Comparison of ENCODE assay signal across 28 cellular contexts in genomic region chr9:26132913-26133312, GRCh38.
"Had no signal": no experiment of that assay in that cellular context is flagged by ENCODE, and none has a peak within 500 bp of the region (broad histone marks: within the 10 kb centered on the region; RNA-seq: fewer than 3 reads in every experiment).

No MANE protein-coding gene starts in this region.

- H3K36me3 ChIP-seq: left lung, lower lobe of right lung, neutrophil, right atrium auricular region, right lobe of liver, stomach, thyroid gland, transverse colon, upper lobe of right lung had no signal

- H3K9me3 Mint-ChIP-seq: nephron; neural crest cell; stimulated activated naive B cell treated with anti-CD40 and anti-IgM and Interleukin-4, amounts not matched to agents 10 μg/mL and 1 μg/mL and 100 μg/mL, for 72 hours had no signal

- H3K4me1 Mint-ChIP-seq: immature natural killer cell; naive thymus-derived CD8-positive, alpha-beta T cell; neural crest cell; stimulated activated naive B cell treated with anti-CD40 and anti-IgM and Interleukin-4, amounts not matched to agents 10 μg/mL and 1 μg/mL and 100 μg/mL, for 72 hours had no signal

- H3K27me3 ChIP-seq: hepatocyte, left lung, neutrophil, right atrium auricular region, right lobe of liver, stomach, testis, thyroid gland, transverse colon, upper lobe of right lung had no signal

- H3K79me2 ChIP-seq: hepatocyte, parathyroid adenoma had no signal

- DNase-seq: immature natural killer cell; kidney; left colon; left lung; lower lobe of right lung; mammary epithelial cell; mesenchymal stem cell; naive thymus-derived CD8-positive, alpha-beta T cell; occipital lobe; right lobe of liver; stimulated activated CD4-positive, alpha-beta T cell treated with anti-CD3 and anti-CD28 coated beads, Interleukin-12 subunit alpha, Interleukin-12 subunit beta, amount 100 ng/mL, for 4 hours; stimulated activated CD4-positive, alpha-beta T cell treated with anti-CD3 and anti-CD28 coated beads, Interleukin-15, amount 100 ng/mL, for 24 hours; stimulated activated CD4-positive, alpha-beta T cell treated with anti-CD3 and anti-CD28 coated beads, Interleukin-2, amount 100 ng/mL, for 24 hours; stimulated activated CD4-positive, alpha-beta T cell treated with anti-CD3 and anti-CD28 coated beads, Interleukin-4, amount 100 ng/mL, for 1 hour; stimulated activated naive B cell treated with anti-CD40 and anti-IgM and Interleukin-4, amounts not matched to agents 10 μg/mL and 1 μg/mL and 100 μg/mL, for 72 hours; stimulated activated naive CD8-positive, alpha-beta T cell treated with anti-CD3 and anti-CD28 coated beads, Interleukin-15, Interleukin-2, amounts not matched to agents 100 U/mL and 50 U/mL, for 24 hours; stomach; testis; transverse colon; upper lobe of right lung had no signal

- H3K27ac Mint-ChIP-seq: immature natural killer cell; naive thymus-derived CD8-positive, alpha-beta T cell; stimulated activated naive B cell treated with anti-CD40 and anti-IgM and Interleukin-4, amounts not matched to agents 10 μg/mL and 1 μg/mL and 100 μg/mL, for 72 hours had no signal

- H2AFZ ChIP-seq: hepatocyte, parathyroid adenoma had no signal

- H3K9ac ChIP-seq: parathyroid adenoma had no signal

- H3K27ac ChIP-seq: hepatocyte, left lung, lower lobe of right lung, neutrophil, parathyroid adenoma, right atrium auricular region, right lobe of liver, stomach, testis, thyroid gland, transverse colon, upper lobe of right lung had no signal

- H3K4me3 Mint-ChIP-seq: immature natural killer cell; naive thymus-derived CD8-positive, alpha-beta T cell; nephron; neural crest cell; stimulated activated naive B cell treated with anti-CD40 and anti-IgM and Interleukin-4, amounts not matched to agents 10 μg/mL and 1 μg/mL and 100 μg/mL, for 72 hours had no signal

- H3K9me3 ChIP-seq: left lung, lower lobe of right lung, neutrophil, right atrium auricular region, right lobe of liver, stomach, testis, thyroid gland, transverse colon, upper lobe of right lung had no signal

- H3K4me3 ChIP-seq: hepatocyte, left lung, lower lobe of right lung, right atrium auricular region, right lobe of liver, smooth muscle cell, stomach, testis, thyroid gland, transverse colon, upper lobe of right lung had no signal

- H3K4me1 ChIP-seq: left lung, lower lobe of right lung, parathyroid adenoma, right atrium auricular region, right lobe of liver, stomach, testis, transverse colon, upper lobe of right lung had no signal

- H3K4me2 ChIP-seq: hepatocyte, smooth muscle cell had no signal

- ATAC-seq: left colon; left lung; lower lobe of right lung; naive thymus-derived CD8-positive, alpha-beta T cell; right lobe of liver; stimulated activated naive B cell treated with anti-CD40 and anti-IgM and Interleukin-4, amounts not matched to agents 10 μg/mL and 1 μg/mL and 100 μg/mL, for 72 hours; stimulated activated naive CD8-positive, alpha-beta T cell treated with anti-CD3 and anti-CD28 coated beads, Interleukin-15, Interleukin-2, amounts not matched to agents 100 U/mL and 50 U/mL, for 24 hours; upper lobe of right lung had no signal

- H3K27me3 Mint-ChIP-seq: naive thymus-derived CD8-positive, alpha-beta T cell; stimulated activated naive B cell treated with anti-CD40 and anti-IgM and Interleukin-4, amounts not matched to agents 10 μg/mL and 1 μg/mL and 100 μg/mL, for 72 hours had no signal

- H3K36me3 Mint-ChIP-seq: immature natural killer cell; naive thymus-derived CD8-positive, alpha-beta T cell; stimulated activated naive B cell treated with anti-CD40 and anti-IgM and Interleukin-4, amounts not matched to agents 10 μg/mL and 1 μg/mL and 100 μg/mL, for 72 hours had no signal
